Comparison of ENCODE assay signal across 18 cellular contexts in genomic region chr6:135905604-135906300, GRCh38. TPM values are rescaled to one million over a fixed set of nuclear protein-coding genes. Genes with fewer than 3 reads are reported as not detected.
DNase-seq lines count a peak whose midpoint lies in the region; ATAC-seq, FAIRE-seq and TF ChIP-seq lines count a peak whose summit lies in the region.
"Had no signal": no experiment of that assay in that cellular context is flagged by ENCODE, and none has a peak within 500 bp of the region (broad histone marks: within the 10 kb centered on the region; RNA-seq: fewer than 3 reads in every experiment).

No MANE protein-coding gene starts in this region.

- FAIRE-seq in GM12891 (lab: Jason Lieb, UNC): no peak
- FAIRE-seq: A204.1 had no signal

- no peaks in the 10 kb centered on the region for H3K27me3 Mint-ChIP-seq in stimulated activated memory B cell treated with anti-CD40 and anti-IgM and Interleukin-4, amounts not matched to agents 10 μg/mL and 1 μg/mL and 100 μg/mL, for 72 hours
- H3K27me3 Mint-ChIP-seq: activated naive CD8-positive, alpha-beta T cell had no signal

- DNase-seq in AG08396 (ENCODE audit: low spot score) (peak; percentile 16), hypothalamus (lab: John Stamatoyannopoulos, UW) (peak in 44 of 51 donors; percentile 4 to 79 (median 44)), pons (ENCODE audit: low spot score) (peak; percentile 72), GM12891 (ENCODE audit: insufficient read length, low spot score) (no peak), activated T-cell treated with anti-CD3 and anti-CD28 coated beads for 4 hours (no peak)
- DNase-seq: brain microvascular endothelial cell, Caco-2, cortex of kidney, left cardiac atrium, NCI-H1092 treated with DMSO at 0.1 percent for 48 hours, NCI-H524 treated with DMSO at 0.1 percent for 48 hours had no signal

- H3K9me3 Mint-ChIP-seq in stimulated activated memory B cell treated with anti-CD40 and anti-IgM and Interleukin-4, amounts not matched to agents 10 μg/mL and 1 μg/mL and 100 μg/mL, for 72 hours: no peaks in the 10 kb centered on the region

- no peak for TF ChIP-seq POLR2A in GM12891 (IDR thresholded peaks at IDR 0.05; ENCODE audit: low read depth, low read length)

- H3K4me3 Mint-ChIP-seq in stimulated activated memory B cell treated with anti-CD40 and anti-IgM and Interleukin-4, amounts not matched to agents 10 μg/mL and 1 μg/mL and 100 μg/mL, for 72 hours: no peak overlapping the region
- H3K4me3 Mint-ChIP-seq: activated naive CD8-positive, alpha-beta T cell had no signal

- H3K36me3 Mint-ChIP-seq in stimulated activated memory B cell treated with anti-CD40 and anti-IgM and Interleukin-4, amounts not matched to agents 10 μg/mL and 1 μg/mL and 100 μg/mL, for 72 hours: no peaks in the 10 kb centered on the region
- H3K36me3 Mint-ChIP-seq: activated naive CD8-positive, alpha-beta T cell had no signal

- peak overlapping the region; percentile 50 for H3K27ac ChIP-seq in angular gyrus (ENCODE audit: low read depth, low read length)
- H3K27ac ChIP-seq: brain microvascular endothelial cell, thoracic aorta had no signal

- ATAC-seq in stimulated activated memory B cell treated with anti-CD40 and anti-IgM and Interleukin-4, amounts not matched to agents 10 μg/mL and 1 μg/mL and 100 μg/mL, for 72 hours: no peak
- no peak for ATAC-seq in GM18858 (IDR thresholded peaks at IDR 0.05; ENCODE audit: unreplicated experiment)
- ATAC-seq: activated CD4-positive, CD25-positive, alpha-beta regulatory T cell treated with anti-CD3 and anti-CD28 coated beads, Interleukin-2, amount 50 U/mL, for 24 hours; left cardiac atrium had no signal

- no peak overlapping the region for H3K27ac Mint-ChIP-seq in stimulated activated memory B cell treated with anti-CD40 and anti-IgM and Interleukin-4, amounts not matched to agents 10 μg/mL and 1 μg/mL and 100 μg/mL, for 72 hours
- H3K27ac Mint-ChIP-seq: activated naive CD8-positive, alpha-beta T cell had no signal

- peaks cover 4% of the 10 kb centered on the region for H3K4me1 Mint-ChIP-seq in stimulated activated memory B cell treated with anti-CD40 and anti-IgM and Interleukin-4, amounts not matched to agents 10 μg/mL and 1 μg/mL and 100 μg/mL, for 72 hours

TF ChIP-seq in GM12891, 5 proteins besides CTCF, POLR2A, EP300 and RAD21:
- TF ChIP-seq PAX5 (IDR thresholded peaks at IDR 0.05; ENCODE audit: insufficient read depth, low read length, severe bottlenecking) (no peak), POLR2AphosphoS5 (IDR thresholded peaks at IDR 0.05; ENCODE audit: low read depth, low read length) (no peak), SPI1 (IDR thresholded peaks at IDR 0.05; ENCODE audit: low read depth, low read length) (no peak)

RNA-seq across cellular contexts. Expression of gene PDE7B, which starts 54.3 kb away (rescaled TPM):
- 0.05 TPM for polyA plus RNA-seq in GM12891 (2012; ENCODE audit: low read depth, missing spikeins)

Comparison
In these comparisons a context has a peak if more than half of its experiments do, and no peak if none do; other contexts are left out.
1. DNase-seq: peak in AG08396 (single experiment), hypothalamus (44 of 51) and pons (single experiment); none in GM12891 (single experiment) and activated T-cell treated with anti-CD3 and anti-CD28 coated beads for 4 hours (single experiment).